In genomic region chr1:59485171-59485570, GRCh38 we compare ENCODE assay signal across 1 cellular context.
TF ChIP-seq lines count a peak whose summit lies in the region.

No MANE protein-coding gene starts in this region.

TF ChIP-seq in GM23338, 12 proteins besides CTCF, POLR2A, EP300 and RAD21 (continued from another document):
- TF ChIP-seq ZNF462 (CRISPR knock-in tag; IDR thresholded peaks at IDR 0.05) = no peak
- TF ChIP-seq ETS1 (IDR thresholded peaks at IDR 0.05) = no peak
- no peak for TF ChIP-seq ZNF331 (CRISPR knock-in tag; IDR thresholded peaks at IDR 0.05; ENCODE audit: low read depth)
- no peak for TF ChIP-seq EZH2phosphoT487 (IDR thresholded peaks at IDR 0.05; ENCODE audit: unreplicated experiment)
- no peak for TF ChIP-seq REST (IDR thresholded peaks at IDR 0.05; ENCODE audit: unreplicated experiment)
- no peak for TF ChIP-seq JUNB (IDR thresholded peaks at IDR 0.05; ENCODE audit: unreplicated experiment)
- no peak for TF ChIP-seq NANOG (IDR thresholded peaks at IDR 0.05; ENCODE audit: borderline replicate concordance)
- no peak for TF ChIP-seq POLR2AphosphoS5 (IDR thresholded peaks at IDR 0.05; ENCODE audit: low read depth)
- TF ChIP-seq CREB1 (CRISPR knock-in tag; IDR thresholded peaks at IDR 0.05; ENCODE audit: low read depth) = no peak
